In the genomic region with DNA sequence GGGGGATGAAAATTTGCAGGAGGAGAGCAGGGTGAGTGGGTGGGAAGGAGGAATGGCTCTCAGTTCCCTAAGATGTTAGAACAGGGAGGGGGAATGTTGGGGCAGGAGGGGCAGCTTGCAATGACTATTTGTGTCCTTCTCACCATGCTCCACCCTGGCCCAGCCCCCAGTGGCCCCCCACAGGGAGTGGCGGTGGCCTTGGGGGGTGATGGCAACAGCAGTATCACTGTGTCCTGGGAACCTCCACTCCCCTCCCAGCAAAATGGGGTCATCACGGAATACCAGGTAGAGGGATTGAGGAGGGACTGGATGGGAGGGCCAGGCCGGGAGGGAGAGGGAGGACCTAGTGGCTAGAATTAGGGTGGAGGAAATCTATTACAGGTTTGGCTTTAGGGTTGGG, we compare ENCODE assay signal across 9 cellular contexts. TPM values are rescaled to one million over a fixed set of nuclear protein-coding genes. Genes with fewer than 3 reads are reported as not detected.
A peak's percentile ranks its signal among the peaks of the same experiment; 100 is the strongest.
DNase-seq lines count a peak whose midpoint lies in the region; ATAC-seq and TF ChIP-seq lines count a peak whose summit lies in the region.
"Had no signal": no experiment of that assay in that cellular context is flagged by ENCODE, and none has a peak within 500 bp of the region (broad histone marks: within the 10 kb centered on the region; RNA-seq: fewer than 3 reads in every experiment).

No MANE protein-coding gene starts in this region.

- no peaks in the 10 kb centered on the region for H3K36me3 Mint-ChIP-seq in activated CD8-positive, alpha-beta memory T cell treated with anti-CD3 and anti-CD28 coated beads, Interleukin-2, amount 10 ng/mL, durations not matched to agents 7 days and 5 days
- H3K36me3 Mint-ChIP-seq in activated CD8-positive, alpha-beta T cell treated with anti-CD3 and anti-CD28 coated beads for 36 hours (ENCODE audit: low read depth), result no peaks in the 10 kb centered on the region

- H3K4me3 ChIP-seq in iPS-11a (ENCODE audit: low read depth, low read length), result peak overlapping the region; percentile 66

- no peak for TF ChIP-seq CTCF in activated CD8-positive, alpha-beta T cell treated with anti-CD3 and anti-CD28 coated beads for 36 hours (IDR thresholded peaks at IDR 0.05)

- H3K27ac Mint-ChIP-seq in activated CD8-positive, alpha-beta memory T cell treated with anti-CD3 and anti-CD28 coated beads, Interleukin-2, amount 10 ng/mL, durations not matched to agents 7 days and 5 days, result no peak overlapping the region
- no peak overlapping the region for H3K27ac Mint-ChIP-seq in activated CD8-positive, alpha-beta T cell treated with anti-CD3 and anti-CD28 coated beads for 36 hours
- H3K27ac Mint-ChIP-seq in stimulated activated naive CD8-positive, alpha-beta T cell treated with anti-CD3 and anti-CD28 coated beads, Interleukin-15, amount 100 ng/mL, for 72 hours, result no peak overlapping the region

- H3K27me3 Mint-ChIP-seq in activated CD8-positive, alpha-beta memory T cell treated with anti-CD3 and anti-CD28 coated beads, Interleukin-2, amount 10 ng/mL, durations not matched to agents 7 days and 5 days, result peaks cover 39% of the 10 kb centered on the region
- H3K27me3 Mint-ChIP-seq in activated CD8-positive, alpha-beta T cell treated with anti-CD3 and anti-CD28 coated beads for 36 hours, result peaks cover 31% of the 10 kb centered on the region
- H3K27me3 Mint-ChIP-seq in stimulated activated naive CD8-positive, alpha-beta T cell treated with anti-CD3 and anti-CD28 coated beads, Interleukin-15, amount 100 ng/mL, for 72 hours, result peaks cover 55% of the 10 kb centered on the region

- peak overlapping the region; percentile 50 for H3K4me3 Mint-ChIP-seq in activated CD8-positive, alpha-beta memory T cell treated with anti-CD3 and anti-CD28 coated beads, Interleukin-2, amount 10 ng/mL, durations not matched to agents 7 days and 5 days
- H3K4me3 Mint-ChIP-seq in activated CD8-positive, alpha-beta T cell treated with anti-CD3 and anti-CD28 coated beads for 36 hours, result peak overlapping the region; percentile 51
- peak overlapping the region; percentile 84 for H3K4me3 Mint-ChIP-seq in stimulated activated naive CD8-positive, alpha-beta T cell treated with anti-CD3 and anti-CD28 coated beads, Interleukin-15, amount 100 ng/mL, for 72 hours

- intact Hi-C loops in activated CD8-positive, alpha-beta T cell treated with anti-CD3 and anti-CD28 coated beads for 36 hours (cut with micrococcal nuclease), result no loop called here

- no peak for DNase-seq in activated CD8-positive, alpha-beta memory T cell treated with anti-CD3 and anti-CD28 coated beads, Interleukin-2, amount 10 ng/mL, durations not matched to agents 7 days and 5 days
- DNase-seq in activated CD8-positive, alpha-beta memory T cell treated with anti-CD3 and anti-CD28 coated beads, Interleukin-2, amount 50 U/mL, for 48 hours, result no peak
- DNase-seq in activated CD8-positive, alpha-beta T cell treated with anti-CD3 and anti-CD28 coated beads for 36 hours, result no peak
- DNase-seq in stimulated activated naive CD8-positive, alpha-beta T cell treated with anti-CD3 and anti-CD28 coated beads, Interleukin-15, amount 100 ng/mL, for 72 hours, result no peak
- no peak for DNase-seq in activated effector memory CD4-positive, alpha-beta T cell treated with Interleukin-2 at 50 U/mL for 16 hours
- DNase-seq in NCI-H146 treated with DMSO at 0.1 percent for 48 hours (lab: John Stamatoyannopoulos, UW; ENCODE audit: unreplicated experiment), result no peak

- POLR2A ChIA-PET in activated CD8-positive, alpha-beta T cell treated with anti-CD3 and anti-CD28 coated beads for 36 hours (lab: Charles Lee), result interaction anchor here (1.0 kb wide), 1 partner anchor 75 kb away, joined by 3 read pairs; the partner anchor contains the start of gene MSANTD2

- CTCF ChIA-PET in activated CD8-positive, alpha-beta memory T cell treated with anti-CD3 and anti-CD28 coated beads, Interleukin-2, amount 10 ng/mL, durations not matched to agents 7 days and 5 days (lab: Charles Lee), result interaction anchor here (0.6 to 3.3 kb wide), 15 partner anchors 9 to 473 kb away, joined by 3 to 31 read pairs (median 4); partner anchors contain the start of genes CCDC15 and TMEM218
- CTCF ChIA-PET in activated CD8-positive, alpha-beta T cell treated with anti-CD3 and anti-CD28 coated beads for 36 hours (lab: Charles Lee), result interaction anchor here (1.2 to 1.8 kb wide), 9 partner anchors 9 to 84 kb away, joined by 5 to 24 read pairs (median 7); partner anchors contain the start of genes CCDC15 and ROBO3

- no peak for ATAC-seq in activated CD8-positive, alpha-beta memory T cell treated with anti-CD3 and anti-CD28 coated beads, Interleukin-2, amount 10 ng/mL, durations not matched to agents 7 days and 5 days
- ATAC-seq in activated CD8-positive, alpha-beta T cell treated with anti-CD3 and anti-CD28 coated beads for 36 hours, result no peak
- no peak for ATAC-seq in stimulated activated naive CD8-positive, alpha-beta T cell treated with anti-CD3 and anti-CD28 coated beads, Interleukin-15, amount 100 ng/mL, for 72 hours
- no peak for ATAC-seq in HG03095 (IDR thresholded peaks at IDR 0.05; ENCODE audit: unreplicated experiment)

- peaks cover 15% of the 10 kb centered on the region for H3K4me1 Mint-ChIP-seq in activated CD8-positive, alpha-beta memory T cell treated with anti-CD3 and anti-CD28 coated beads, Interleukin-2, amount 10 ng/mL, durations not matched to agents 7 days and 5 days
- H3K4me1 Mint-ChIP-seq in activated CD8-positive, alpha-beta T cell treated with anti-CD3 and anti-CD28 coated beads for 36 hours (ENCODE audit: low read depth), result peaks cover 16% of the 10 kb centered on the region
- H3K4me1 Mint-ChIP-seq in stimulated activated naive CD8-positive, alpha-beta T cell treated with anti-CD3 and anti-CD28 coated beads, Interleukin-15, amount 100 ng/mL, for 72 hours, result peaks cover 41% of the 10 kb centered on the region

- no peaks in the 10 kb centered on the region for H3K9me3 Mint-ChIP-seq in activated CD8-positive, alpha-beta memory T cell treated with anti-CD3 and anti-CD28 coated beads, Interleukin-2, amount 10 ng/mL, durations not matched to agents 7 days and 5 days (ENCODE audit: low read depth)
- H3K9me3 Mint-ChIP-seq in activated CD8-positive, alpha-beta T cell treated with anti-CD3 and anti-CD28 coated beads for 36 hours, result no peaks in the 10 kb centered on the region
- no peaks in the 10 kb centered on the region for H3K9me3 Mint-ChIP-seq in stimulated activated naive CD8-positive, alpha-beta T cell treated with anti-CD3 and anti-CD28 coated beads, Interleukin-15, amount 100 ng/mL, for 72 hours

RNA-seq across cellular contexts. Expression of gene ROBO3, which starts 10.2 kb away (rescaled TPM):
- total RNA-seq in activated CD8-positive, alpha-beta memory T cell treated with anti-CD3 and anti-CD28 coated beads, Interleukin-2, amount 10 ng/mL, durations not matched to agents 7 days and 5 days, result 10 to 100 TPM in 1 of 2 experiments, 1 to 10 TPM in 1; 5.3 to 11.1 TPM
- 10 to 100 TPM; 17.6 to 18.4 TPM for total RNA-seq in activated CD8-positive, alpha-beta T cell treated with anti-CD3 and anti-CD28 coated beads for 36 hours

RNA-seq across cellular contexts. Expression of gene ROBO4, which starts 22.3 kb away (rescaled TPM):
- total RNA-seq in activated CD8-positive, alpha-beta memory T cell treated with anti-CD3 and anti-CD28 coated beads, Interleukin-2, amount 10 ng/mL, durations not matched to agents 7 days and 5 days, result not detected
- total RNA-seq in activated CD8-positive, alpha-beta T cell treated with anti-CD3 and anti-CD28 coated beads for 36 hours, result not detected

RNA-seq across cellular contexts. Expression of gene HEPN1, which starts 43.6 kb away (rescaled TPM):
- not detected for total RNA-seq in activated CD8-positive, alpha-beta memory T cell treated with anti-CD3 and anti-CD28 coated beads, Interleukin-2, amount 10 ng/mL, durations not matched to agents 7 days and 5 days
- not detected for total RNA-seq in activated CD8-positive, alpha-beta T cell treated with anti-CD3 and anti-CD28 coated beads for 36 hours
- total RNA-seq: cardiac muscle cell had no signal
